ENCODE assay signal across 15 cellular contexts in the genomic region with DNA sequence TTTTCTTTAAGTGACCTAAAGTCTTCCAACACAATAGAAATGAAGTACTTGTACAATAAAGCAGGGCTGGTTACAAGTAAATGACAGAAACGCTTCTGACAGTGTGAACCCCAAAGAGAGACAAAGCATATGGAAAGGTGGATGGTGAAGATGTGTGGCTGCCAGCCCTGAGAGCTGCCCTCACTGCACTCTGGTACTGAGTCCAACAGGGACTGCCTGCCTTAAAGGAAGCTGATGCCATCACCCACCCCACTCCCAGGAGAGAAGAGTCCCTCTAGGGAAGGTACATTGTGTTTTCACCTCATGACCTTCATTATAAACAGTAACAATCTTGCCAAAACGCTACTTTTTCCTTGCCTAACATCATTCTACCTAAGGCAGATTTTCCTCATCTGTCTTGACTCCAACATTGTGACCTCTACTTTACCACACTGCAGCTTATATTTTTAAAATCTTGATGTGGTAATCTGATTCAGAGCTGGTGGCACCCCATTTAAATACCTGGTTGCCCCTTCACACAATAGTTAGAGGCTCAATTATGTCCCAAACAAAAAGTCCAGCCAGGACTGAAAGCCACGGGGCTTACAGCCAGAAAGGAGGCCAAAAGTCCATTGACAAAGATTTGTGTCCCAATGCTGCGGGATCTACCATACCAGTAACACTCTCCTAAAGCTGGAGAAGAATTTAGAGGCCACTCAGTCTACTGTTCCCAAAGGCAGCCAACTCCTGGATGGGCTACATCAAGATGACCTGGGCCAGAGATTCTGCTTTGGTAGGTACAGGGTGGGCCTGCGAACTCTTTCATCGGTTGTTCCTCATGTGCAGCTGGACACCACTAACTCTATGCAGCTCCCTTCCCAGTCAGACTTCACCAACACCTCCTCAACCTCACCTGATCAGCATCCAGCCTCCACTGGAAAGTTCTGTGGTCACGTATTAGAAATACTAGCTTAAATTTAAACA. TPM values are rescaled to one million over a fixed set of nuclear protein-coding genes. Genes with fewer than 3 reads are reported as not detected.
DNase-seq lines count a peak whose midpoint lies in the region; ATAC-seq, FAIRE-seq and TF ChIP-seq lines count a peak whose summit lies in the region.
"Had no signal": no experiment of that assay in that cellular context is flagged by ENCODE, and none has a peak within 500 bp of the region (broad histone marks: within the 10 kb centered on the region; RNA-seq: fewer than 3 reads in every experiment).

No MANE protein-coding gene starts in this region.

- intact Hi-C loops in kidney (cut with DNase I): no loop called here
- intact Hi-C loops in thyroid gland (cut with DNase I): loop anchor here (10.0 kb wide), 1 partner anchor 53 kb away; no protein-coding TSS in a partner anchor

- H3K36me3 ChIP-seq in kidney (ENCODE audit: control insufficient read depth in 1 of 2, insufficient read depth in 2 of 2, low read length in 2 of 2) (no peaks in the 10 kb centered on the region), thyroid gland (no peaks in the 10 kb centered on the region)

- H3K4me3 Mint-ChIP-seq in activated naive CD4-positive, alpha-beta T cell treated with anti-CD3 and anti-CD28 coated beads, Interleukin-2, amount 50 U/mL, for 24 hours: peak overlapping the region; percentile 17

- DNase-seq in activated naive CD4-positive, alpha-beta T cell (lab: John Stamatoyannopoulos, UW): no peak
- DNase-seq in activated T-cell treated with anti-CD3 and anti-CD28 coated beads, Interleukin-2, amount 50 U/mL, for 48 hours: peak; percentile 10 to 15
- DNase-seq in kidney (peak; percentile 12), thyroid gland (no peak), NCI-H2227 (lab: John Stamatoyannopoulos, UW; ENCODE audit: unreplicated experiment) (no peak), Ammon's horn (ENCODE audit: low spot score) (no peak)
- DNase-seq: central memory CD4-positive, alpha-beta T cell; NCI-H1048; RPMI8226 had no signal

- no peak overlapping the region for H3K9ac ChIP-seq in kidney (ENCODE audit: low read length in 2 of 2)

- H3K4me1 ChIP-seq in kidney (ENCODE audit: control insufficient read depth in 1 of 2, insufficient read depth in 1 of 2, low read depth in 1 of 2, low read length in 2 of 2): peaks cover 0 to 7% of the 10 kb centered on the region in 2 donors
- H3K4me1 ChIP-seq in thyroid gland: peaks cover 68% of the 10 kb centered on the region in 2 donors

- H3K4me3 ChIP-seq in kidney (ENCODE audit: low read length in 2 of 2): no peak overlapping the region
- no peak overlapping the region for H3K4me3 ChIP-seq in thyroid gland (replicated peaks in 1 of 3)
- H3K4me3 ChIP-seq: adrenal gland, K562 had no signal

- no peaks in the 10 kb centered on the region for H3K9me3 Mint-ChIP-seq in activated naive CD4-positive, alpha-beta T cell treated with anti-CD3 and anti-CD28 coated beads, Interleukin-2, amount 50 U/mL, for 24 hours

- no peak for TF ChIP-seq CTCF in kidney (IDR thresholded peaks at IDR 0.05; ENCODE audit: borderline replicate concordance, extremely low read depth, insufficient read depth)
- TF ChIP-seq CTCF in thyroid gland (IDR thresholded peaks at IDR 0.05): no peak

- H3K27ac Mint-ChIP-seq in activated naive CD4-positive, alpha-beta T cell treated with anti-CD3 and anti-CD28 coated beads, Interleukin-2, amount 50 U/mL, for 24 hours: peak overlapping the region; percentile 25

- H3K27me3 Mint-ChIP-seq in activated naive CD4-positive, alpha-beta T cell treated with anti-CD3 and anti-CD28 coated beads, Interleukin-2, amount 50 U/mL, for 24 hours: no peaks in the 10 kb centered on the region

- peaks cover 80% of the 10 kb centered on the region for H3K4me1 Mint-ChIP-seq in activated naive CD4-positive, alpha-beta T cell treated with anti-CD3 and anti-CD28 coated beads, Interleukin-2, amount 50 U/mL, for 24 hours

- peaks cover 10% of the 10 kb centered on the region for H3K36me3 Mint-ChIP-seq in activated naive CD4-positive, alpha-beta T cell treated with anti-CD3 and anti-CD28 coated beads, Interleukin-2, amount 50 U/mL, for 24 hours

- 82 to 88% methylated on average over 7 of the region's 7 CpGs for WGBS in thyroid gland, 2 donors

- no peak for FAIRE-seq in kidney (lab: Jason Lieb, UNC)
- FAIRE-seq: endometrium, frontal cortex, K562 had no signal

- no peak for ATAC-seq in HG03097 (IDR thresholded peaks at IDR 0.05; ENCODE audit: low FRiP score, unreplicated experiment)
- ATAC-seq: K562 had no signal

- no peaks in the 10 kb centered on the region for H3K9me3 ChIP-seq in kidney (ENCODE audit: control insufficient read depth in 1 of 2, low read length in 2 of 2)
- H3K9me3 ChIP-seq in thyroid gland: no peaks in the 10 kb centered on the region
- H3K9me3 ChIP-seq: adrenal gland had no signal

- no peaks in the 10 kb centered on the region for H3K27me3 ChIP-seq in thyroid gland
- H3K27me3 ChIP-seq: adrenal gland had no signal

- no peak for TF ChIP-seq POLR2A in thyroid gland (IDR thresholded peaks at IDR 0.05)

- H3K27ac ChIP-seq in kidney (ENCODE audit: low read depth in 2 of 2, low read length in 2 of 2): no peak overlapping the region
- H3K27ac ChIP-seq in thyroid gland: peak overlapping the region in 2 of 3 donors; percentile 49 to 84
- H3K27ac ChIP-seq: adrenal gland had no signal

RNA-seq across cellular contexts. Expression of a gene that starts 4.4 kb away (rescaled TPM):
- 90.9 TPM for total RNA-seq in kidney
- 79.7 TPM for polyA plus RNA-seq in kidney (ENCODE audit: insufficient read depth, low read depth, low replicate concordance)
- total RNA-seq in thyroid gland: 100 to 1,000 TPM; 171 to 205 (median 186) TPM

RNA-seq across cellular contexts. Expression of a gene that starts 39.1 kb away (rescaled TPM):
- total RNA-seq in kidney (3.7 TPM), thyroid gland (1 to 10 TPM; 1.3 to 3.6 (median 2.5) TPM)
- 1.4 TPM for polyA plus RNA-seq in kidney (ENCODE audit: insufficient read depth, low read depth, low replicate concordance)
- total RNA-seq: frontal cortex, K562 had no signal
- polyA plus RNA-seq: K562 had no signal

Comparison
In these comparisons a context has a peak if more than half of its experiments do, and no peak if none do; other contexts are left out.
1. DNase-seq: peak in activated T-cell treated with anti-CD3 and anti-CD28 coated beads, Interleukin-2, amount 50 U/mL, for 48 hours (2 of 2) and kidney (single experiment); none in activated naive CD4-positive, alpha-beta T cell (0 of 4), thyroid gland (0 of 2), NCI-H2227 (single experiment) and Ammon's horn (single experiment).
2. H3K27ac ChIP-seq: peak in thyroid gland (2 of 3); none in kidney (0 of 2).